ENCODE assay signal across 9 cellular contexts in genomic region chr1:55212349-55213028, GRCh38. TPM values are rescaled to one million over a fixed set of nuclear protein-coding genes. Genes with fewer than 3 reads are reported as not detected.
A peak's percentile ranks its signal among the peaks of the same experiment; 100 is the strongest.
DNase-seq lines count a peak whose midpoint lies in the region; ATAC-seq and TF ChIP-seq lines count a peak whose summit lies in the region.
"Had no signal": no experiment of that assay in that cellular context is flagged by ENCODE, and none has a peak within 500 bp of the region (broad histone marks: within the 10 kb centered on the region; RNA-seq: fewer than 3 reads in every experiment).

No MANE protein-coding gene starts in this region.

- H3K4me2 ChIP-seq in mesendoderm (ENCODE audit: low read length) = peak overlapping the region; percentile 17

- H3K4me1 Mint-ChIP-seq in activated T-helper 17 cell treated with anti-CD3 and anti-CD28 coated beads, Interleukin-2, amount 50 U/mL, for 72 hours = peaks cover 65% of the 10 kb centered on the region

- no peak for ATAC-seq in activated T-helper 17 cell treated with anti-CD3 and anti-CD28 coated beads, Interleukin-2, amount 50 U/mL, for 72 hours (replicated peaks)

- H4K8ac ChIP-seq in mesendoderm (ENCODE audit: low read depth, low read length) = no peak overlapping the region

- no peak overlapping the region for H2BK5ac ChIP-seq in mesendoderm (ENCODE audit: low read length)

- H3K9me3 ChIP-seq in HEK293 (ENCODE audit: control insufficient read depth, insufficient read depth, low read depth, low read length) = no peaks in the 10 kb centered on the region
- no peaks in the 10 kb centered on the region for H3K9me3 ChIP-seq in ascending aorta
- H3K9me3 ChIP-seq in uterus = no peaks in the 10 kb centered on the region

- no peaks in the 10 kb centered on the region for H3K27me3 ChIP-seq in mesendoderm (ENCODE audit: insufficient read depth, low read length, poor library complexity)
- no peaks in the 10 kb centered on the region for H3K27me3 ChIP-seq in ascending aorta
- no peaks in the 10 kb centered on the region for H3K27me3 ChIP-seq in uterus

- TF ChIP-seq CTCF in HEK293 (tag by site-specific recombination; IDR thresholded peaks at IDR 0.05) (no peak), ascending aorta (IDR thresholded peaks at IDR 0.05) (no peak), uterus (IDR thresholded peaks at IDR 0.05) (no peak)

- CTCF ChIA-PET in HEK293 (lab: Yijun Ruan, JAX) = interaction anchor here (1.4 kb wide), 1 partner anchor 65 kb away, joined by 5 read pairs; no protein-coding TSS in a partner anchor

- no peaks in the 10 kb centered on the region for H3K27me3 Mint-ChIP-seq in activated T-helper 17 cell treated with anti-CD3 and anti-CD28 coated beads, Interleukin-2, amount 50 U/mL, for 72 hours

- no peak overlapping the region; the same call in 1 of the 2 replicates for H3K4me3 ChIP-seq in HEK293 (ENCODE audit: low read depth, low read length)
- H3K4me3 ChIP-seq in mesendoderm (ENCODE audit: low read length) = no peak overlapping the region
- peak overlapping the region in 1 of 2 donors; percentile 82 for H3K4me3 ChIP-seq in ascending aorta
- no peak overlapping the region for H3K4me3 ChIP-seq in uterus

- TF ChIP-seq POLR2A in uterus (IDR thresholded peaks at IDR 0.05) = no peak

- no peak overlapping the region for H3K18ac ChIP-seq in mesendoderm (ENCODE audit: low read length)

- peak overlapping the region; percentile 6 for H3K56ac ChIP-seq in mesendoderm (ENCODE audit: low read length)

- H3K79me1 ChIP-seq in mesendoderm (ENCODE audit: low read length) = peaks cover 3% of the 10 kb centered on the region

- H3K27ac ChIP-seq in HEK293 (ENCODE audit: extremely low read depth, low read depth, low read length) = peak overlapping the region; percentile 10; the same call in 1 of the 2 replicates
- H3K27ac ChIP-seq in mesendoderm (ENCODE audit: low read depth, low read length) = no peak overlapping the region
- H3K27ac ChIP-seq in ascending aorta = peak overlapping the region in 1 of 2 donors; percentile 95
- H3K27ac ChIP-seq in uterus = no peak overlapping the region

- H3K27ac Mint-ChIP-seq in activated T-helper 17 cell treated with anti-CD3 and anti-CD28 coated beads, Interleukin-2, amount 50 U/mL, for 72 hours = peak overlapping the region; percentile 92

- H3K9ac ChIP-seq in mesendoderm (ENCODE audit: low read length) = peak overlapping the region; percentile 39

- peaks cover 42% of the 10 kb centered on the region for H3K79me2 ChIP-seq in mesendoderm (ENCODE audit: control insufficient read depth, insufficient read depth, low read length)

- H3K9me3 Mint-ChIP-seq in activated T-helper 17 cell treated with anti-CD3 and anti-CD28 coated beads, Interleukin-2, amount 50 U/mL, for 72 hours = no peaks in the 10 kb centered on the region

- no CpG with 5 or more reads among the region's 10 CpGs for WGBS in mesendoderm (ENCODE audit: extremely low coverage, insufficient coverage, low lambda C conversion rate)

- intact Hi-C loops in ascending aorta (cut with DNase I) (loop anchor here (10.0 kb wide), 2 partner anchors 212 to 1432 kb away; partner anchors contain the start of gene PRKAA2), uterus (cut with DNase I; ENCODE audit: low total_unique reads) (no loop called here)

- H2BK120ac ChIP-seq in mesendoderm (ENCODE audit: low read depth, low read length) = no peak overlapping the region

- POLR2A ChIA-PET in HEK293 (lab: Yijun Ruan, JAX) = no interaction called here

- H3K23ac ChIP-seq in mesendoderm (ENCODE audit: low read length) = no peak overlapping the region

- peak; percentile 29 for DNase-seq in Ammon's horn (ENCODE audit: low spot score)
- DNase-seq in mesendoderm = no peak
- DNase-seq in HPDE6-E6E7 (ENCODE audit: extremely low spot score) = no peak
- DNase-seq in ascending aorta (ENCODE audit: low spot score in 2 of 2) = no peak
- no peak for DNase-seq in stimulated activated CD4-positive, alpha-beta T cell treated with anti-CD3 and anti-CD28 coated beads, Interleukin-12 subunit alpha, Interleukin-12 subunit beta, amount 100 ng/mL, for 4 hours
- no peak for DNase-seq in uterus
- DNase-seq: SHP77 had no signal

- no peak overlapping the region for H2BK15ac ChIP-seq in mesendoderm (replicated peaks; ENCODE audit: low read depth)

- H3K4me1 ChIP-seq in HEK293 (ENCODE audit: control insufficient read depth, insufficient read depth, low read length) (peaks cover 22% of the 10 kb centered on the region), mesendoderm (ENCODE audit: control insufficient read depth, low read depth, low read length) (peaks cover 3% of the 10 kb centered on the region), ascending aorta (peaks cover 3 to 26% of the 10 kb centered on the region in 2 donors), uterus (peaks cover 3 to 8% of the 10 kb centered on the region in 2 donors)

- H3K36me3 Mint-ChIP-seq in activated T-helper 17 cell treated with anti-CD3 and anti-CD28 coated beads, Interleukin-2, amount 50 U/mL, for 72 hours (ENCODE audit: low read depth) = peaks cover 34% of the 10 kb centered on the region

- H3K36me3 ChIP-seq in HEK293 (ENCODE audit: control insufficient read depth in 2 of 2, insufficient read depth in 1 of 2, low read length in 2 of 2) (no peaks in the 10 kb centered on the region), mesendoderm (ENCODE audit: control insufficient read depth, insufficient read depth, low read length) (no peaks in the 10 kb centered on the region), ascending aorta (no peaks in the 10 kb centered on the region), uterus (no peaks in the 10 kb centered on the region)

- H2AK5ac ChIP-seq in mesendoderm (ENCODE audit: low read length) = no peak overlapping the region

- H3K4me3 Mint-ChIP-seq in activated T-helper 17 cell treated with anti-CD3 and anti-CD28 coated beads, Interleukin-2, amount 50 U/mL, for 72 hours = peak overlapping the region; percentile 98

- no peak overlapping the region for H4K5ac ChIP-seq in mesendoderm (ENCODE audit: low read length)

- no peak overlapping the region for H3K4ac ChIP-seq in mesendoderm (ENCODE audit: low read depth, low read length)

TF ChIP-seq in HEK293, 187 proteins besides CTCF, POLR2A, EP300 and RAD21 (continues in another document):
- TF ChIP-seq ZBTB20 (tag by site-specific recombination; IDR thresholded peaks at IDR 0.05) (no peak), ZBTB26 (tag by site-specific recombination; optimal IDR thresholded peaks at IDR 0.05) (peak; percentile 11), ZNF518A (tag by site-specific recombination; conservative IDR thresholded peaks at IDR 0.05; ENCODE audit: low read depth) (no peak)

RNA-seq across cellular contexts. Expression of gene USP24, which starts 2.7 kb away (rescaled TPM):
- 10 to 100 TPM; 40.8 to 41.6 TPM for total RNA-seq in activated T-helper 17 cell treated with anti-CD3 and anti-CD28 coated beads, Interleukin-2, amount 50 U/mL, for 72 hours
- polyA plus RNA-seq in mesendoderm (2013, experiment 1 of 2) = 15.3 TPM
- polyA plus RNA-seq in mesendoderm (2013, experiment 2 of 2) = 14.4 TPM
- 11.2 TPM for total RNA-seq in ascending aorta
- 10 to 100 TPM; 14.9 to 66.1 (median 44.1) TPM for total RNA-seq in uterus
